1 cellular context compared by ENCODE assay signal in genomic region chr1:84300991-84301758, GRCh38.
A peak's percentile ranks its signal among the peaks of the same experiment; 100 is the strongest.
TF ChIP-seq lines count a peak whose summit lies in the region.

SAMD13 (plus strand) TSS chr1:84301708; CDS start chr1:84303235, 1,527 bp downstream.

TF ChIP-seq in HEK293, 187 proteins besides CTCF, POLR2A, EP300 and RAD21 (continued from another document and continues in another):
- peak; percentile 7; the same call in 1 of the 2 replicates for TF ChIP-seq ATF2 (tag by site-specific recombination; IDR thresholded peaks at IDR 0.05; ENCODE audit: low read depth)
- TF ChIP-seq TCF7L2 (IDR thresholded peaks at IDR 0.05; ENCODE audit: borderline replicate concordance, low read depth, low read length), result no peak
- no peak for TF ChIP-seq ZNF664 (tag by site-specific recombination; IDR thresholded peaks at IDR 0.05)
- 0 out of 2 replicates have a peak, but pooled peaks have one; percentile 15 for TF ChIP-seq ZNF2 (tag by site-specific recombination; IDR thresholded peaks at IDR 0.05)
- no peak for TF ChIP-seq ZBTB26 (tag by site-specific recombination; optimal IDR thresholded peaks at IDR 0.05)
- TF ChIP-seq ZNF138 (tag by site-specific recombination; IDR thresholded peaks at IDR 0.05; ENCODE audit: borderline replicate concordance), result no peak
- no peak for TF ChIP-seq ZNF514 (tag by site-specific recombination; IDR thresholded peaks at IDR 0.05)
- TF ChIP-seq TRIM28 (IDR thresholded peaks at IDR 0.05; ENCODE audit: borderline replicate concordance, low read length), result 0 out of 2 replicates have a peak, but pooled peaks have one; percentile 44
- TF ChIP-seq ZNF398 (tag by site-specific recombination; IDR thresholded peaks at IDR 0.05), result no peak
- TF ChIP-seq ZNF624 (tag by site-specific recombination; IDR thresholded peaks at IDR 0.05), result no peak
- TF ChIP-seq ZNF707 (tag by site-specific recombination; IDR thresholded peaks at IDR 0.05), result no peak
- no peak for TF ChIP-seq MEIS1 (CRISPR knock-in tag; IDR thresholded peaks at IDR 0.05; ENCODE audit: borderline replicate concordance)
- TF ChIP-seq ZNF449 (tag by site-specific recombination; IDR thresholded peaks at IDR 0.05), result no peak
- no peak; the same call in 1 of the 2 replicates for TF ChIP-seq ZNF600 (tag by site-specific recombination; IDR thresholded peaks at IDR 0.05)
- TF ChIP-seq ZFHX2 (tag by site-specific recombination; conservative IDR thresholded peaks at IDR 0.05), result no peak
- TF ChIP-seq MYNN (tag by site-specific recombination; IDR thresholded peaks at IDR 0.05; ENCODE audit: borderline replicate concordance), result no peak
- no peak for TF ChIP-seq ZNF645 (tag by site-specific recombination; IDR thresholded peaks at IDR 0.05)
- TF ChIP-seq ZNF423 (tag by site-specific recombination; IDR thresholded peaks at IDR 0.05), result no peak
- no peak for TF ChIP-seq ZNF704 (tag by site-specific recombination; IDR thresholded peaks at IDR 0.05)
- no peak for TF ChIP-seq ZNF658 (tag by site-specific recombination; IDR thresholded peaks at IDR 0.05)
- TF ChIP-seq ZNF274 (IDR thresholded peaks at IDR 0.05; ENCODE audit: low read length), result no peak
- no peak for TF ChIP-seq ZNF274 (tag by site-specific recombination; IDR thresholded peaks at IDR 0.05; ENCODE audit: borderline replicate concordance)
- no peak for TF ChIP-seq PATZ1 (tag by site-specific recombination; IDR thresholded peaks at IDR 0.05)
- TF ChIP-seq ZNF626 (tag by site-specific recombination; IDR thresholded peaks at IDR 0.05), result no peak
- TF ChIP-seq ZNF777 (tag by site-specific recombination; IDR thresholded peaks at IDR 0.05; ENCODE audit: borderline replicate concordance), result no peak
- no peak for TF ChIP-seq ZNF610 (tag by site-specific recombination; IDR thresholded peaks at IDR 0.05; ENCODE audit: borderline replicate concordance)
- no peak for TF ChIP-seq AEBP2 (tag by site-specific recombination; IDR thresholded peaks at IDR 0.05; ENCODE audit: borderline replicate concordance)
- no peak for TF ChIP-seq ZSCAN18 (tag by site-specific recombination; IDR thresholded peaks at IDR 0.05)
- no peak for TF ChIP-seq ZNF362 (tag by site-specific recombination; IDR thresholded peaks at IDR 0.05)
- no peak for TF ChIP-seq BCL6B (tag by site-specific recombination; IDR thresholded peaks at IDR 0.05)
- TF ChIP-seq ZNF335 (tag by site-specific recombination; conservative IDR thresholded peaks at IDR 0.05), result no peak; the same call in 1 of the 2 replicates
- peak; percentile 37; the same call in 1 of the 2 replicates for TF ChIP-seq PRDM6 (tag by site-specific recombination; IDR thresholded peaks at IDR 0.05)
- no peak for TF ChIP-seq ZNF76 (tag by site-specific recombination; IDR thresholded peaks at IDR 0.05; ENCODE audit: borderline replicate concordance, low read depth)
- TF ChIP-seq PRDM1 (tag by site-specific recombination; IDR thresholded peaks at IDR 0.05), result no peak
- no peak for TF ChIP-seq ZNF677 (tag by site-specific recombination; IDR thresholded peaks at IDR 0.05)
- no peak for TF ChIP-seq ZNF132 (tag by site-specific recombination; IDR thresholded peaks at IDR 0.05; ENCODE audit: borderline replicate concordance)
- no peak for TF ChIP-seq ZBTB20 (tag by site-specific recombination; IDR thresholded peaks at IDR 0.05)
- no peak for TF ChIP-seq ZNF394 (tag by site-specific recombination; IDR thresholded peaks at IDR 0.05; ENCODE audit: borderline replicate concordance)
- no peak for TF ChIP-seq SCRT2 (tag by site-specific recombination; IDR thresholded peaks at IDR 0.05)
- no peak for TF ChIP-seq GLI2 (tag by site-specific recombination; IDR thresholded peaks at IDR 0.05; ENCODE audit: borderline replicate concordance, low read depth)
- TF ChIP-seq ZNF302 (tag by site-specific recombination; IDR thresholded peaks at IDR 0.05; ENCODE audit: low read depth), result no peak
- no peak for TF ChIP-seq SALL2 (tag by site-specific recombination; IDR thresholded peaks at IDR 0.05; ENCODE audit: borderline replicate concordance)
- TF ChIP-seq ZEB2 (tag by site-specific recombination; IDR thresholded peaks at IDR 0.05), result 0 out of 2 replicates have a peak, but pooled peaks have one; percentile 28
- TF ChIP-seq ZNF366 (tag by site-specific recombination; conservative IDR thresholded peaks at IDR 0.05), result 0 out of 2 replicates have a peak, but pooled peaks have one; percentile 11
- no peak for TF ChIP-seq ZNF792 (tag by site-specific recombination; IDR thresholded peaks at IDR 0.05)
